24 cellular contexts compared by ENCODE assay signal in the genomic region with DNA sequence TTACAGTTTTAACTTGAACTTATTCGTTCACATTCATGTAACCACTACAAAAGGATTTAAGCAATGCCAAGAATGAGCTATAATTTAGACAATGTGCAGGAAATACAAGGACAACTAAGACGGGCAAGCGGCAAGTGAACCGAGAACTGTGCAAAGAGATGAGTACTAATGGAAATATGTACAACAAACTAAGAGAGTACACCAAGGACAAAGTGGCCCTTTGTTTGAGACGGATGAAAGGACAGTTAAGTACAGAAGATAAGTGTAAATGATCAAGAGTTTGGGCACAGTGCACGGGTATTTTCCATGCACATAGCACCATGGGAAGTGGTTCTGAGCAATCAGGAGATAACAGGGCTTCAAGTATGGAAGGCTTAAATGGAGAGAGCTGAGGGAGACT.
DNase-seq lines count a peak whose midpoint lies in the region; ATAC-seq and TF ChIP-seq lines count a peak whose summit lies in the region.
"Had no signal": no experiment of that assay in that cellular context is flagged by ENCODE, and none has a peak within 500 bp of the region (broad histone marks: within the 10 kb centered on the region; RNA-seq: fewer than 3 reads in every experiment).

No MANE protein-coding gene starts in this region.

- H3K4me1 ChIP-seq in A673 (ENCODE audit: insufficient read depth, low read length, poor library complexity, severe bottlenecking) (peaks cover 8% of the 10 kb centered on the region), GM23248 (ENCODE audit: insufficient read depth) (peaks cover 15% of the 10 kb centered on the region), left lung (no peaks in the 10 kb centered on the region)
- H3K4me1 ChIP-seq: BLaER1, Caco-2, gastroesophageal sphincter, Peyer's patch, psoas muscle, upper lobe of left lung had no signal

- H3K79me2 ChIP-seq in GM23248 (ENCODE audit: insufficient read depth), result no peaks in the 10 kb centered on the region

- no peaks in the 10 kb centered on the region for H3K9me3 ChIP-seq in A673 (ENCODE audit: low read depth, low read length, poor library complexity, severe bottlenecking)
- no peaks in the 10 kb centered on the region for H3K9me3 ChIP-seq in GM23248 (ENCODE audit: low read depth)
- H3K9me3 ChIP-seq in left lung, result no peaks in the 10 kb centered on the region
- H3K9me3 ChIP-seq: BLaER1, Caco-2, gastroesophageal sphincter, Peyer's patch, psoas muscle, upper lobe of left lung had no signal

- H3K27me3 ChIP-seq in A673 (replicated peaks; ENCODE audit: insufficient read depth, low read depth, low read length, poor library complexity) (no peaks in the 10 kb centered on the region), GM23248 (replicated peaks; ENCODE audit: insufficient read depth) (no peaks in the 10 kb centered on the region), left lung (no peaks in the 10 kb centered on the region)
- H3K27me3 ChIP-seq: BLaER1, gastroesophageal sphincter, Peyer's patch, upper lobe of left lung had no signal

- H4K20me1 ChIP-seq in GM23248 (ENCODE audit: insufficient read depth), result no peaks in the 10 kb centered on the region
- H4K20me1 ChIP-seq: BLaER1 had no signal

- H2AFZ ChIP-seq in GM23248, result peak overlapping the region; percentile 46

- DNase-seq in A673 (ENCODE audit: low spot score) (peak; percentile 43), GM23248 (peak; percentile 28), astrocyte of the spinal cord (ENCODE audit: low read depth, low spot score) (peak; percentile 11), left lung (no peak), NOMO-1 treated with DMSO at 0.1 percent for 48 hours (lab: John Stamatoyannopoulos, UW; ENCODE audit: unreplicated experiment) (no peak), GM10248 (ENCODE audit: extremely low spot score) (no peak)
- no peak for DNase-seq in activated CD4-positive, alpha-beta T cell treated with anti-CD3 and anti-CD28 coated beads, Interleukin-2, amount 50 U/mL, for 4 hours
- DNase-seq: activated CD4-positive, alpha-beta T cell treated with anti-CD3 and anti-CD28 coated beads for 1 hour; activated gamma-delta T cell treated with Interleukin-2 at 50 U/mL for 16 hours; activated T-cell treated with anti-CD3 and anti-CD28 coated beads, Interleukin-2, amount 50 U/mL, for 1 hour; Caco-2; effector CD8-positive, alpha-beta T cell; IMR-90; kidney; NCI-H2081 treated with DMSO at 0.1 percent for 48 hours; NCI-H446 treated with DMSO at 0.1 percent for 48 hours; Peyer's patch; psoas muscle; SIG-M5; upper lobe of left lung had no signal

- peak overlapping the region; percentile 33 for H3K4me2 ChIP-seq in GM23248 (ENCODE audit: unreplicated experiment)
- H3K4me2 ChIP-seq: BLaER1 had no signal

- no peak overlapping the region for H3K9ac ChIP-seq in GM23248
- H3K9ac ChIP-seq: BLaER1 had no signal

- H3K27ac ChIP-seq in A673 (ENCODE audit: low read depth, low read length, poor library complexity, severe bottlenecking), result peak overlapping the region; percentile 56
- no peak overlapping the region for H3K27ac ChIP-seq in GM23248
- no peak overlapping the region for H3K27ac ChIP-seq in left lung
- H3K27ac ChIP-seq: BLaER1, gastroesophageal sphincter, Peyer's patch, psoas muscle, upper lobe of left lung had no signal

- WGBS in GM23248 (ENCODE audit: low coverage in 1 of 2, low lambda C conversion rate in 2 of 2, missing lambda C conversion rate in 2 of 2), 2 experiments, result 8 to 11% methylated on average over 6 of the region's 6 CpGs

- no peak overlapping the region for H3K4me3 ChIP-seq in A673 (ENCODE audit: low read depth, low read length, poor library complexity, severe bottlenecking)
- no peak overlapping the region for H3K4me3 ChIP-seq in GM23248
- H3K4me3 ChIP-seq in astrocyte of the spinal cord (ENCODE audit: low read depth, low read length), result no peak overlapping the region
- H3K4me3 ChIP-seq in left lung, result no peak overlapping the region
- H3K4me3 ChIP-seq: BLaER1, gastroesophageal sphincter, lung, Peyer's patch, psoas muscle, upper lobe of left lung had no signal

- peaks cover 7% of the 10 kb centered on the region; the same call in 1 of the 2 replicates for H3F3A ChIP-seq in GM23248 (ENCODE audit: insufficient read depth)

- peak; percentile 35 for ATAC-seq in left lung
- no peak for ATAC-seq in GM21367 (IDR thresholded peaks at IDR 0.05; ENCODE audit: unreplicated experiment)
- ATAC-seq: gastroesophageal sphincter, psoas muscle had no signal

- intact Hi-C loops in A673 (cut with micrococcal nuclease; ENCODE audit: unreplicated experiment), result loop anchor here (10.0 kb wide), 1 partner anchor 103 kb away; no protein-coding TSS in a partner anchor
- intact Hi-C loops in left lung (cut with DNase I), result no loop called here

- TF ChIP-seq CTCF in A673 (conservative IDR thresholded peaks at IDR 0.05; ENCODE audit: low read depth, low read length), result no peak
- no peak for TF ChIP-seq CTCF in astrocyte of the spinal cord (IDR thresholded peaks at IDR 0.05; ENCODE audit: low read depth, low read length)
- TF ChIP-seq CTCF in left lung (IDR thresholded peaks at IDR 0.05), result no peak
- no peak for TF ChIP-seq CTCF in GM10248 (IDR thresholded peaks at IDR 0.05; ENCODE audit: control extremely low read depth, extremely low read depth, low read depth, missing control alignments)

- no peaks in the 10 kb centered on the region for H3K9me2 ChIP-seq in GM23248 (ENCODE audit: insufficient read depth)

- CTCF ChIA-PET in A673 (lab: Charles Lee) (interaction anchor here (1.0 kb wide), 1 partner anchor 224 kb away, joined by 5 read pairs; no protein-coding TSS in a partner anchor), GM10248 (lab: Yijun Ruan, JAX) (interaction anchor here (1.1 to 3.1 kb wide), 6 partner anchors 9 to 16 kb away, joined by 3 to 16 read pairs (median 4); no protein-coding TSS in a partner anchor)

- in situ Hi-C loops in GM23248 (cut with MboI), result no loop called here
- in situ Hi-C loops in astrocyte of the spinal cord (cut with HindIII; ENCODE audit: low sequenced_read_pairs), result no loop called here

- no peaks in the 10 kb centered on the region for H3K36me3 ChIP-seq in A673 (ENCODE audit: insufficient read depth, low read length, poor library complexity, severe bottlenecking)
- H3K36me3 ChIP-seq in GM23248 (ENCODE audit: low read depth), result no peaks in the 10 kb centered on the region
- H3K36me3 ChIP-seq in left lung, result no peaks in the 10 kb centered on the region
- H3K36me3 ChIP-seq: BLaER1, gastroesophageal sphincter, Peyer's patch, upper lobe of left lung had no signal

- POLR2A ChIA-PET in A673 (lab: Charles Lee; ENCODE audit: low non-redundant PET) (no interaction called here), GM10248 (lab: Yijun Ruan, JAX) (no interaction called here)

- no TSS peak for BruUV-seq in A673 (replicated peaks; lab: Mats Ljungman, UMichigan)

Comparison
In these comparisons a context has a peak if more than half of its experiments do, and no peak if none do; other contexts are left out.
1. DNase-seq: peak in A673 (single experiment), GM23248 (single experiment) and astrocyte of the spinal cord (single experiment); none in left lung (0 of 2), NOMO-1 treated with DMSO at 0.1 percent for 48 hours (single experiment), activated CD4-positive, alpha-beta T cell treated with anti-CD3 and anti-CD28 coated beads, Interleukin-2, amount 50 U/mL, for 4 hours (0 of 2) and GM10248 (single experiment).